Comparison of ENCODE assay signal across 8 cellular contexts in the genomic region with DNA sequence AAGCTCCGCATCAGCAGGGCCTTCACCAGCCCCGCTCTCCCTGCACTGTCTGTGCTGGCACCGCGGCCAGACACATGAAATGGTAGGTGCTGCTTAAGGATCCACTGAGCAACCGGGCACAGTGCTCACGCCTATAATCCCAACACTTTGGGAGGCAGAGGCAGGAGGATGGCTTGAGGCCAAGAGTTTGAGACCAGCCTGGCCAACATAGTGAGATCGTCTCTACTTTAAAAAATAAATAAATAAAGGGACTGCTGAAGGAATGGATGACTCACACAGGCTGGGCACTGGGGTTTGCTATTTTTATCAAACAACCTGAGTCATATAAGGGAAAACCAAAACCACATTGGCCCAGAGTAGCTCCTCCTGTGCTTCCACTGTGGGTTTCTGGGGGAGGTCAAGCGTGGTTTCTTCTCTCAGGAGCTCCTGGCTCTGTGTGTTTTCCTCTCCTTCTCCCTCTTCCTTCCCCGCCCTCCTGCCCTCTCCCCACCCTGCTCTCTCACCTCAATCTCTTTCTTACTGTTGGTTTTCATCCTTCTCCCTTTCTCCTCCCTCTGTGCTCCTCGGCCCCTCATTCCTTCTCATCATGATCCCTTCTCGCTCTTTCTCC. TPM values are rescaled to one million over a fixed set of nuclear protein-coding genes. Genes with fewer than 3 reads are reported as not detected.
DNase-seq lines count a peak whose midpoint lies in the region; ATAC-seq and TF ChIP-seq lines count a peak whose summit lies in the region.

No MANE protein-coding gene starts in this region.

- peak; percentile 9 for DNase-seq in G401 (ENCODE audit: low spot score)
- DNase-seq in MM.1S: peak; percentile 66
- peak; percentile 55 for DNase-seq in activated naive CD8-positive, alpha-beta T cell treated with anti-CD3 and anti-CD28 coated beads for 36 hours
- peak; percentile 62 for DNase-seq in inferior parietal cortex (ENCODE audit: extremely low spot score)
- DNase-seq in tibial nerve (ENCODE audit: low spot score in 2 of 2): peak in 1 of 2 donors; percentile 41
- no peak for DNase-seq in colonic mucosa
- no peak for DNase-seq in nephron progenitor cell

- H3K9me3 ChIP-seq in MM.1S (replicated peaks; ENCODE audit: insufficient read depth, low read length) (no peaks in the 10 kb centered on the region), tibial nerve (no peaks in the 10 kb centered on the region), colonic mucosa (no peaks in the 10 kb centered on the region)

- no peak for TF ChIP-seq POLR2A in tibial nerve (IDR thresholded peaks at IDR 0.05)

- in situ Hi-C loops in G401 (cut with HindIII; ENCODE audit: low sequenced_read_pairs): no loop called here

- no peak for ATAC-seq in GM21723 (IDR thresholded peaks at IDR 0.05; ENCODE audit: unreplicated experiment)

- intact Hi-C loops in colonic mucosa (cut with DNase I): no loop called here

- peak overlapping the region; percentile 42 for H3K27ac Mint-ChIP-seq in activated naive CD8-positive, alpha-beta T cell treated with anti-CD3 and anti-CD28 coated beads for 36 hours
- no peak overlapping the region for H3K27ac Mint-ChIP-seq in nephron progenitor cell

- peaks cover 22% of the 10 kb centered on the region for H3K4me1 Mint-ChIP-seq in activated naive CD8-positive, alpha-beta T cell treated with anti-CD3 and anti-CD28 coated beads for 36 hours
- H3K4me1 Mint-ChIP-seq in nephron progenitor cell: no peaks in the 10 kb centered on the region

- TF ChIP-seq EP300 in tibial nerve (IDR thresholded peaks at IDR 0.05): no peak

- H3K9ac ChIP-seq in MM.1S (ENCODE audit: low read length): no peak overlapping the region
- H3K9ac ChIP-seq in colonic mucosa (ENCODE audit: low read depth in 2 of 2, low read length in 2 of 2): no peak overlapping the region

- H2AFZ ChIP-seq in MM.1S (ENCODE audit: low read length): no peak overlapping the region

- H4K20me1 ChIP-seq in MM.1S (ENCODE audit: insufficient read depth, low read length): no peaks in the 10 kb centered on the region

- H3F3A ChIP-seq in MM.1S (ENCODE audit: insufficient read depth, low read length): no peaks in the 10 kb centered on the region

- peaks cover 20% of the 10 kb centered on the region for H3K36me3 Mint-ChIP-seq in activated naive CD8-positive, alpha-beta T cell treated with anti-CD3 and anti-CD28 coated beads for 36 hours
- H3K36me3 Mint-ChIP-seq in nephron progenitor cell (ENCODE audit: low read depth): peaks cover 22% of the 10 kb centered on the region

- WGBS in tibial nerve, 2 donors: 73 to 77% methylated on average over 11 of the region's 11 CpGs

- H3K27ac ChIP-seq in MM.1S (ENCODE audit: low read length) (peak overlapping the region; percentile 46; the same call in 1 of the 2 replicates), tibial nerve (peak overlapping the region in 3 of 4 donors; percentile 15 to 78 (median 72)), colonic mucosa (no peak overlapping the region)

- no peaks in the 10 kb centered on the region for H3K27me3 ChIP-seq in MM.1S (replicated peaks; ENCODE audit: insufficient read depth, low read length)
- H3K27me3 ChIP-seq in tibial nerve: no peaks in the 10 kb centered on the region
- no peaks in the 10 kb centered on the region for H3K27me3 ChIP-seq in colonic mucosa

- H3K36me3 ChIP-seq in MM.1S (replicated peaks; ENCODE audit: insufficient read depth, low read length): 0 out of 2 replicates have a peak, but pooled peaks cover 3% of the 10 kb centered on the region
- peaks cover 5 to 100% (median 41%) of the 10 kb centered on the region in 3 donors for H3K36me3 ChIP-seq in tibial nerve
- peaks cover 7% of the 10 kb centered on the region for H3K36me3 ChIP-seq in colonic mucosa

- H3K9me3 Mint-ChIP-seq in activated naive CD8-positive, alpha-beta T cell treated with anti-CD3 and anti-CD28 coated beads for 36 hours: no peaks in the 10 kb centered on the region
- H3K9me3 Mint-ChIP-seq in nephron progenitor cell: no peaks in the 10 kb centered on the region

- H3K27me3 Mint-ChIP-seq in activated naive CD8-positive, alpha-beta T cell treated with anti-CD3 and anti-CD28 coated beads for 36 hours: no peaks in the 10 kb centered on the region
- H3K27me3 Mint-ChIP-seq in nephron progenitor cell (ENCODE audit: low read depth, poor library complexity): no peaks in the 10 kb centered on the region

- peaks cover 20% of the 10 kb centered on the region for H3K4me1 ChIP-seq in MM.1S (ENCODE audit: low read length)
- peaks cover 0 to 32% (median 2%) of the 10 kb centered on the region in 4 donors for H3K4me1 ChIP-seq in tibial nerve
- H3K4me1 ChIP-seq in colonic mucosa: no peaks in the 10 kb centered on the region

- H3K4me2 ChIP-seq in MM.1S (ENCODE audit: low read depth, low read length): peak overlapping the region; percentile 63; the same call in 1 of the 2 replicates

- H3K4me3 ChIP-seq in MM.1S (ENCODE audit: low read length) (no peak overlapping the region), tibial nerve (no peak overlapping the region), colonic mucosa (no peak overlapping the region)

- H3K9me2 ChIP-seq in MM.1S (replicated peaks; ENCODE audit: insufficient read depth, low read length): no peaks in the 10 kb centered on the region

- peak overlapping the region; percentile 45 for H3K4me3 Mint-ChIP-seq in activated naive CD8-positive, alpha-beta T cell treated with anti-CD3 and anti-CD28 coated beads for 36 hours
- H3K4me3 Mint-ChIP-seq in nephron progenitor cell: no peak overlapping the region

- TF ChIP-seq CTCF in MM.1S (IDR thresholded peaks at IDR 0.05; ENCODE audit: low read length) (no peak), tibial nerve (IDR thresholded peaks at IDR 0.05) (no peak), colonic mucosa (IDR thresholded peaks at IDR 0.05) (no peak), nephron progenitor cell (IDR thresholded peaks at IDR 0.05) (no peak)

- peaks cover 5% of the 10 kb centered on the region; the same call in 1 of the 2 replicates for H3K79me2 ChIP-seq in MM.1S (ENCODE audit: low read length)

RNA-seq across cellular contexts. Expression of gene VRK3, which starts 21.3 kb away (rescaled TPM):
- 26.0 and 28.6 TPM in 2 replicates for total RNA-seq in G401 (2014; rRNA removed; shearing (Covaris generic))
- 10 to 100 TPM; 43.1 to 48.8 TPM for total RNA-seq in activated naive CD8-positive, alpha-beta T cell treated with anti-CD3 and anti-CD28 coated beads for 36 hours
- total RNA-seq in tibial nerve (10 to 100 TPM; 25.7 to 51.3 (median 30.1) TPM), colonic mucosa (10 to 100 TPM; 50.0 to 77.7 TPM)

RNA-seq across cellular contexts. Expression of gene ZNF473, which starts 21.9 kb away (rescaled TPM):
- total RNA-seq in G401 (2014; rRNA removed; shearing (Covaris generic)): 15.5 and 42.5 TPM in 2 replicates
- total RNA-seq in activated naive CD8-positive, alpha-beta T cell treated with anti-CD3 and anti-CD28 coated beads for 36 hours: 1 to 10 TPM; 8.1 to 9.1 TPM
- 10 to 100 TPM in 2 of 4 donors, 1 to 10 TPM in 2; 8.2 to 25.5 (median 14.3) TPM for total RNA-seq in tibial nerve
- total RNA-seq in colonic mucosa: 1 to 10 TPM; 5.9 to 7.6 TPM

RNA-seq across cellular contexts. Expression of gene SIGLEC11, which starts 42.9 kb away (rescaled TPM):
- total RNA-seq in G401 (2014; rRNA removed; shearing (Covaris generic)): not detected in 2 replicates
- not detected for total RNA-seq in activated naive CD8-positive, alpha-beta T cell treated with anti-CD3 and anti-CD28 coated beads for 36 hours
- 1 to 10 TPM; 2.6 to 7.5 (median 4.3) TPM for total RNA-seq in tibial nerve
- total RNA-seq in colonic mucosa: under 1 TPM; 0.32 to 0.45 TPM

Comparison
In these comparisons a context has a peak if more than half of its experiments do, and no peak if none do; other contexts are left out.
1. DNase-seq: peak in G401 (single experiment), MM.1S (single experiment), activated naive CD8-positive, alpha-beta T cell treated with anti-CD3 and anti-CD28 coated beads for 36 hours (single experiment) and inferior parietal cortex (single experiment); none in colonic mucosa (single experiment) and nephron progenitor cell (single experiment).